In genomic region chr12:132202929-132203721, GRCh38 we compare ENCODE assay signal across 31 cellular contexts.
"Had no signal": no experiment of that assay in that cellular context is flagged by ENCODE, and none has a peak within 500 bp of the region (broad histone marks: within the 10 kb centered on the region; RNA-seq: fewer than 3 reads in every experiment).

No MANE protein-coding gene starts in this region.

- H3K27ac ChIP-seq: ascending aorta, breast epithelium, cardiac muscle cell, colonic mucosa, epithelial cell of prostate, VCaP had no signal

- H3K27me3 ChIP-seq: ascending aorta had no signal

- H3K4me1 ChIP-seq: colonic mucosa had no signal

- H3K36me3 ChIP-seq: ascending aorta, breast epithelium, cardiac muscle cell, colonic mucosa had no signal

- H3K4me3 ChIP-seq: ascending aorta, cardiac muscle cell, colonic mucosa had no signal

- DNase-seq: activated CD4-positive, alpha-beta memory T cell treated with anti-CD3 and anti-CD28 coated beads, Interleukin-2, amount 10 ng/mL, durations not matched to agents 7 days and 5 days; activated CD4-positive, alpha-beta T cell treated with anti-CD3 and anti-CD28 coated beads for 1 hour; activated CD4-positive, alpha-beta T cell treated with anti-CD3 and anti-CD28 coated beads for 4 hours; activated CD4-positive, alpha-beta T cell treated with anti-CD3 and anti-CD28 coated beads, Interleukin-2, amount 10 ng/mL, durations not matched to agents 7 days and 5 days; activated CD4-positive, alpha-beta T cell treated with anti-CD3 and anti-CD28 coated beads, Interleukin-2, amount 50 U/mL, for 4 hours; activated CD8-positive, alpha-beta memory T cell treated with anti-CD3 and anti-CD28 coated beads, Interleukin-2, amount 50 U/mL, for 48 hours; activated gamma-delta T cell; activated naive CD4-positive, alpha-beta T cell; activated naive CD4-positive, alpha-beta T cell treated with anti-CD3 and anti-CD28 coated beads, Interleukin-2, amount 10 ng/mL, durations not matched to agents 7 days and 5 days; activated naive CD8-positive, alpha-beta T cell treated with anti-CD3 and anti-CD28 coated beads, Interleukin-2, amount 10 ng/mL, durations not matched to agents 7 days and 5 days; activated T-cell treated with anti-CD3 and anti-CD28 coated beads for 4 hours; activated T-cell treated with anti-CD3 and anti-CD28 coated beads, Interleukin-2, amount 50 U/mL, for 24 hours; activated T-cell treated with anti-CD3 and anti-CD28 coated beads, Interleukin-2, amount 50 U/mL, for 72 hours; central memory CD4-positive, alpha-beta T cell; cerebellar nuclear complex; colonic mucosa; effector CD8-positive, alpha-beta T cell; foreskin fibroblast; head of caudate nucleus; T-helper 2 cell had no signal

- ATAC-seq: activated naive CD4-positive, alpha-beta T cell treated with anti-CD3 and anti-CD28 coated beads, Interleukin-2, amount 50 U/mL, for 72 hours; activated T-cell treated with anti-CD3 and anti-CD28 coated beads, Interleukin-2, amount 50 U/mL, for 72 hours; esophagus mucosa; WTC11 had no signal

- FAIRE-seq: endometrium, endothelial cell of umbilical vein, frontal cortex had no signal

- H3K9me3 ChIP-seq: ascending aorta, colonic mucosa had no signal
